In the genomic region with DNA sequence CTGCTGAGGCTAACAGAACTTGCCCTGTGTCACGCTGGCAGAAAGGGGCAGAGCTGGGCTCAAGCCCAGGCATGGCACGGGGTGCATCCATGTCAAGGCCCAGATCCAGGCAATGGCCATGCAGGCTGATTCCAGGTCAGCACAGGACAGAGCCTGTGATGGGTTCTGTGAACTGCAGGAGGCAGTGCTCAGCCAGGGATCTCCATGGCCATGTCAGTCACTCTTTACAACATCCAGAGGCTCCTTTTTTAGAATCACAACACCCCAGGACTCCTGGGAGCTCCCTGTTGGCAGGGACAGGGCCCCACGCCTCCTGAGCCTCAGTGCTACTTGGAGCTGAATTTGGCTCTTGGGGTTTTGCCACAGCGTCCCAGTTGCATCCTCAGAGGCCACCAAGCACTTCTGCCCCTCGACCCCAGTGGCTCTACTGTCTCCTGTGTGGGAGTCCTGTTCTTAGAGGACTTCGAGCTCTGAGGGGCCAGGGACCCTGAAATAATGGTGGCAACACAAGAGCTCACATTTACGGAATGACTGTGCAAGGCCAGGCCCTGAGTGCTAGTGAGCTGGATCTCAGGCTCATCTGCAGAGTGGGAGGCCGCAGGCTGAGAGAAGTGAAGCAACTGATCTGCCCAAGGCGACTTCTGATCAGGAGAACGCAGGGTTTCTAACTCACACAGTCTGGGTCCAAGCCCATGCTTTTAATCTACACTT, we compare ENCODE assay signal across 13 cellular contexts.
A peak's percentile ranks its signal among the peaks of the same experiment; 100 is the strongest.
DNase-seq lines count a peak whose midpoint lies in the region; ATAC-seq and TF ChIP-seq lines count a peak whose summit lies in the region.
"Had no signal": no experiment of that assay in that cellular context is flagged by ENCODE, and none has a peak within 500 bp of the region (broad histone marks: within the 10 kb centered on the region; RNA-seq: fewer than 3 reads in every experiment).

No MANE protein-coding gene starts in this region.

- no peak for TF ChIP-seq CTCF in HEK293 (tag by site-specific recombination; IDR thresholded peaks at IDR 0.05)
- peak; percentile 10 to 64 (median 44) for TF ChIP-seq CTCF in heart left ventricle (IDR thresholded peaks at IDR 0.05)
- TF ChIP-seq CTCF in osteoblast (IDR thresholded peaks at IDR 0.05; ENCODE audit: extremely low read depth, low read depth, low read length): no peak
- no peak for TF ChIP-seq CTCF in prostate gland (IDR thresholded peaks at IDR 0.05)

- CTCF ChIA-PET in HEK293 (lab: Yijun Ruan, JAX): interaction anchor here (0.5 to 1.5 kb wide), 7 partner anchors 9 to 1085 kb away, joined by 3 to 4 read pairs (median 3); no protein-coding TSS in a partner anchor

- H3K4me1 ChIP-seq in HEK293 (ENCODE audit: control insufficient read depth, insufficient read depth, low read length): no peaks in the 10 kb centered on the region
- H3K4me1 ChIP-seq in heart left ventricle: peaks cover 0 to 54% (median 30%) of the 10 kb centered on the region in 12 donors
- H3K4me1 ChIP-seq in osteoblast (ENCODE audit: insufficient read depth, low read length): no peaks in the 10 kb centered on the region
- H3K4me1 ChIP-seq in prostate gland (replicated peaks): no peaks in the 10 kb centered on the region

- WGBS in heart left ventricle, 4 donors: 77 to 87% (median 81%) methylated on average over 6 to 10 of the region's 10 CpGs
- WGBS in prostate gland: 83% methylated on average over 10 of the region's 10 CpGs

- no peaks in the 10 kb centered on the region for H3K27me3 ChIP-seq in heart left ventricle
- peaks cover 3% of the 10 kb centered on the region for H3K27me3 ChIP-seq in osteoblast (ENCODE audit: insufficient read depth, low read length)
- H3K27me3 ChIP-seq in prostate gland (replicated peaks; ENCODE audit: insufficient read depth): no peaks in the 10 kb centered on the region

- ATAC-seq in heart left ventricle (peak; percentile 48 to 80 (median 80)), GM21576 (IDR thresholded peaks at IDR 0.05; ENCODE audit: unreplicated experiment) (no peak), HG02840 (IDR thresholded peaks at IDR 0.05; ENCODE audit: low FRiP score, unreplicated experiment) (no peak)
- ATAC-seq: naive thymus-derived CD8-positive, alpha-beta T cell had no signal

- DNase-seq in SW480 (ENCODE audit: low spot score) (peak; percentile 16), heart left ventricle (peak in 4 of 5 donors; percentile 30 to 64 (median 39)), osteoblast (ENCODE audit: insufficient read length, low spot score, missing footprints) (peak; percentile 80), prostate gland (ENCODE audit: low spot score) (no peak)
- no peak for DNase-seq in stimulated activated CD4-positive, alpha-beta T cell treated with anti-CD3 and anti-CD28 coated beads, Interleukin-2, amount 100 ng/mL, for 24 hours
- DNase-seq: Calu3; Kasumi-1; naive thymus-derived CD8-positive, alpha-beta T cell; T-helper 2 cell; trophoblast cell had no signal

- H3K4me3 ChIP-seq in HEK293 (ENCODE audit: low read depth, low read length) (no peak overlapping the region), heart left ventricle (no peak overlapping the region), osteoblast (ENCODE audit: insufficient read depth, low read length) (no peak overlapping the region), prostate gland (no peak overlapping the region)

- no peaks in the 10 kb centered on the region for H3K79me2 ChIP-seq in osteoblast (ENCODE audit: insufficient read depth, low read length)

- no peak overlapping the region for H2AFZ ChIP-seq in osteoblast (ENCODE audit: low read length)

- no peak overlapping the region for H3K4me2 ChIP-seq in osteoblast (ENCODE audit: insufficient read depth, low read length)

- POLR2A ChIA-PET in HEK293 (lab: Yijun Ruan, JAX): no interaction called here

- H3K36me3 ChIP-seq in HEK293 (ENCODE audit: control insufficient read depth in 2 of 2, insufficient read depth in 1 of 2, low read length in 2 of 2): no peaks in the 10 kb centered on the region
- H3K36me3 ChIP-seq in heart left ventricle: no peaks in the 10 kb centered on the region
- no peaks in the 10 kb centered on the region for H3K36me3 ChIP-seq in osteoblast (ENCODE audit: insufficient read depth, low read length)
- no peaks in the 10 kb centered on the region for H3K36me3 ChIP-seq in prostate gland

- TF ChIP-seq POLR2A in heart left ventricle (IDR thresholded peaks at IDR 0.05): no peak
- TF ChIP-seq POLR2A in prostate gland (IDR thresholded peaks at IDR 0.05): no peak

- intact Hi-C loops in heart left ventricle (cut with DNase I) (loop anchor here in 4 of 10 donors (2.0 to 10.0 kb wide), 2 partner anchors 209 to 211 kb away; a partner anchor contains a TSS), prostate gland (cut with DNase I) (no loop called here)

- no peaks in the 10 kb centered on the region for H4K20me1 ChIP-seq in osteoblast (ENCODE audit: insufficient read depth, low read length)

- H3K27ac ChIP-seq in HEK293 (ENCODE audit: extremely low read depth, low read depth, low read length): no peak overlapping the region
- peak overlapping the region in 2 of 12 donors; percentile 5 to 28 for H3K27ac ChIP-seq in heart left ventricle
- no peak overlapping the region for H3K27ac ChIP-seq in osteoblast (ENCODE audit: low read depth, low read length)
- H3K27ac ChIP-seq in prostate gland: no peak overlapping the region

- no peaks in the 10 kb centered on the region for H3K9me3 ChIP-seq in HEK293 (ENCODE audit: control insufficient read depth, insufficient read depth, low read depth, low read length)
- no peaks in the 10 kb centered on the region for H3K9me3 ChIP-seq in heart left ventricle
- no peaks in the 10 kb centered on the region for H3K9me3 ChIP-seq in osteoblast (ENCODE audit: low read depth, low read length)
- no peaks in the 10 kb centered on the region for H3K9me3 ChIP-seq in prostate gland

TF ChIP-seq in HEK293, 187 proteins besides CTCF, POLR2A, EP300 and RAD21:
- TF ChIP-seq MEIS1 (CRISPR knock-in tag; IDR thresholded peaks at IDR 0.05; ENCODE audit: borderline replicate concordance): no peak
- peak; percentile 23; the same call in 1 of the 2 replicates for TF ChIP-seq ZIC2 (tag by site-specific recombination; IDR thresholded peaks at IDR 0.05)
- no peak for TF ChIP-seq ZNF423 (tag by site-specific recombination; IDR thresholded peaks at IDR 0.05)
- TF ChIP-seq, protein P1, sequence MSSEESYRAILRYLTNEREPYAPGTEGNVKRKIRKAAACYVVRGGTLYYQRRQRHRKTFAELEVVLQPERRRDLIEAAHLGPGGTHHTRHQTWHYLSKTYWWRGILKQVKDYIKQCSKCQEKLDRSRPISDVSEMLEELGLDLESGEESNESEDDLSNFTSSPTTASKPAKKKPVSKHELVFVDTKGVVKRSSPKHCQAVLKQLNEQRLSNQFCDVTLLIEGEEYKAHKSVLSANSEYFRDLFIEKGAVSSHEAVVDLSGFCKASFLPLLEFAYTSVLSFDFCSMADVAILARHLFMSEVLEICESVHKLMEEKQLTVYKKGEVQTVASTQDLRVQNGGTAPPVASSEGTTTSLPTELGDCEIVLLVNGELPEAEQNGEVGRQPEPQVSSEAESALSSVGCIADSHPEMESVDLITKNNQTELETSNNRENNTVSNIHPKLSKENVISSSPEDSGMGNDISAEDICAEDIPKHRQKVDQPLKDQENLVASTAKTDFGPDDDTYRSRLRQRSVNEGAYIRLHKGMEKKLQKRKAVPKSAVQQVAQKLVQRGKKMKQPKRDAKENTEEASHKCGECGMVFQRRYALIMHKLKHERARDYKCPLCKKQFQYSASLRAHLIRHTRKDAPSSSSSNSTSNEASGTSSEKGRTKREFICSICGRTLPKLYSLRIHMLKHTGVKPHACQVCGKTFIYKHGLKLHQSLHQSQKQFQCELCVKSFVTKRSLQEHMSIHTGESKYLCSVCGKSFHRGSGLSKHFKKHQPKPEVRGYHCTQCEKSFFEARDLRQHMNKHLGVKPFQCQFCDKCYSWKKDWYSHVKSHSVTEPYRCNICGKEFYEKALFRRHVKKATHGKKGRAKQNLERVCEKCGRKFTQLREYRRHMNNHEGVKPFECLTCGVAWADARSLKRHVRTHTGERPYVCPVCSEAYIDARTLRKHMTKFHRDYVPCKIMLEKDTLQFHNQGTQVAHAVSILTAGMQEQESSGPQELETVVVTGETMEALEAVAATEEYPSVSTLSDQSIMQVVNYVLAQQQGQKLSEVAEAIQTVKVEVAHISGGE (tag by site-specific recombination; conservative IDR thresholded peaks at IDR 0.05; ENCODE audit: low read depth): no peak
- TF ChIP-seq, protein P2, sequence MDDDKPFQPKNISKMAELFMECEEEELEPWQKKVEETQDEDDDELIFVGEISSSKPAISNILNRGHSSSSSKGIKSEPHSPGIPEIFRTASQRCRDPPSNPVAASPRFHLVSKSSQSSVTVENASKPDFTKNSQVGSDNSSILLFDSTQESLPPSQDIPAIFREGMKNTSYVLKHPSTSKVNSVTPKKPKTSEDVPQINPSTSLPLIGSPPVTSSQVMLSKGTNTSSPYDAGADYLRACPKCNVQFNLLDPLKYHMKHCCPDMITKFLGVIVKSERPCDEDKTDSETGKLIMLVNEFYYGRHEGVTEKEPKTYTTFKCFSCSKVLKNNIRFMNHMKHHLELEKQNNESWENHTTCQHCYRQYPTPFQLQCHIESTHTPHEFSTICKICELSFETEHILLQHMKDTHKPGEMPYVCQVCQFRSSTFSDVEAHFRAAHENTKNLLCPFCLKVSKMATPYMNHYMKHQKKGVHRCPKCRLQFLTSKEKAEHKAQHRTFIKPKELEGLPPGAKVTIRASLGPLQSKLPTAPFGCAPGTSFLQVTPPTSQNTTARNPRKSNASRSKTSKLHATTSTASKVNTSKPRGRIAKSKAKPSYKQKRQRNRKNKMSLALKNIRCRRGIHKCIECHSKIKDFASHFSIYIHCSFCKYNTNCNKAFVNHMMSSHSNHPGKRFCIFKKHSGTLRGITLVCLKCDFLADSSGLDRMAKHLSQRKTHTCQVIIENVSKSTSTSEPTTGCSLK (tag by site-specific recombination; IDR thresholded peaks at IDR 0.05): no peak
- TF ChIP-seq HOXC10 (CRISPR knock-in tag; IDR thresholded peaks at IDR 0.05): no peak
- no peak for TF ChIP-seq ZNF239 (tag by site-specific recombination; IDR thresholded peaks at IDR 0.05)
- TF ChIP-seq ZNF654 (tag by site-specific recombination; IDR thresholded peaks at IDR 0.05; ENCODE audit: low read depth): no peak
- no peak for TF ChIP-seq ZNF585B (tag by site-specific recombination; IDR thresholded peaks at IDR 0.05)

Comparison
In these comparisons a context has a peak if more than half of its experiments do, and no peak if none do; other contexts are left out.
1. CTCF ChIP-seq: peak in heart left ventricle (12 of 12); none in HEK293 (single experiment), osteoblast (single experiment) and prostate gland (0 of 4).
2. DNase-seq: peak in SW480 (single experiment), heart left ventricle (4 of 5) and osteoblast (single experiment); none in prostate gland (single experiment) and stimulated activated CD4-positive, alpha-beta T cell treated with anti-CD3 and anti-CD28 coated beads, Interleukin-2, amount 100 ng/mL, for 24 hours (0 of 2).
3. ATAC-seq: peak in heart left ventricle (4 of 4); none in GM21576 (single experiment) and HG02840 (single experiment).